8 cellular contexts compared by ENCODE assay signal in the genomic region with DNA sequence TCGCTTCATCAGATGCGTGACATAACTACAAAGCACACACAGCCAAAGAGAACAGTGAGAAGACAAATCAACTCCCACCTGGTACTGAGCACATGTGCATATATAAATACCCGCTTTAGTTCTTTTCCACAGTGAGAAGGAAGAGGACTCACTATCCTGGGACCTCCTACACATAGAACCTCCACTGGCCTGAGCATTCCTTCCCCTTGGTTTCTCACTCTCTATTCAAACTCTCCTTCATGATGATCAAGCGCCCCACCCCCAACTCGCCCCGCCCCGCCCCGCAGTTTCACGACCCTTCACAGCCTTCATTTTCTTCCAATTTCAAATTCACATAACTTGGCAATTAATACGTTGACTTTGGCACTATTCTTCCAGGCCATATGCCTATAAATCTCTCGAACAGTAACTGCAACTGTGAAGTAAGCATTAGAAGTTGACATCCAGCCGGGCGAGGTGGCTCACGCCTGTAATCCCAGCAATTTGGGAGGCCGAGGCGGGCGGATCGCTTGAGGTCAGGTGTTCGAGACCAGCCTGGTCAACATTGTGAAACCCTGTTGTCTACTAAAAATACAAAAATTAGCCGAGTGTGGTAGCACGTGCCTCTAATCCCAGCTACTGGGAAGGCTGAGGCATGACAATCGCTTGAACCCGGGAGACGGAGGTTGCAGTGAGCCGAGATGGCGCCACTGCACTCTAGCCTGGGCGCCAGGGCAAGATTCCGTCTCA. TPM values are rescaled to one million over a fixed set of nuclear protein-coding genes. Genes with fewer than 3 reads are reported as not detected.
DNase-seq lines count a peak whose midpoint lies in the region; ATAC-seq lines count a peak whose summit lies in the region.

No MANE protein-coding gene starts in this region.

- H3K9me3 ChIP-seq in Karpas-422 (ENCODE audit: low read length) (no peaks in the 10 kb centered on the region), mucosa of stomach (ENCODE audit: control insufficient read depth, low read length) (no peaks in the 10 kb centered on the region)

- H3K4me3 ChIP-seq in ACC112 (ENCODE audit: low read depth, low read length) (peak overlapping the region; percentile 90), Karpas-422 (ENCODE audit: low read length) (peak overlapping the region; percentile 99), mucosa of stomach (ENCODE audit: low read length) (peak overlapping the region; percentile 86)

- peaks cover 56% of the 10 kb centered on the region for H3K36me3 Mint-ChIP-seq in central memory CD8-positive, alpha-beta T cell (ENCODE audit: insufficient read depth)

- H3K4me2 ChIP-seq in Karpas-422 (ENCODE audit: low read depth, low read length, poor library complexity, severe bottlenecking), result peak overlapping the region; percentile 97

- H3K4me1 ChIP-seq in ACC112 (ENCODE audit: control insufficient read depth, insufficient read depth, low read length, unreplicated experiment), result peaks cover 19% of the 10 kb centered on the region
- peaks cover 19% of the 10 kb centered on the region for H3K4me1 ChIP-seq in Karpas-422 (ENCODE audit: low read length)
- peaks cover 11% of the 10 kb centered on the region for H3K4me1 ChIP-seq in mucosa of stomach (ENCODE audit: control insufficient read depth, insufficient read depth, low read length)

- no peaks in the 10 kb centered on the region for H3K9me3 Mint-ChIP-seq in central memory CD8-positive, alpha-beta T cell

- H2AFZ ChIP-seq in ACC112 (ENCODE audit: low read length, unreplicated experiment) (no peak overlapping the region), Karpas-422 (ENCODE audit: low read length) (no peak overlapping the region)

- H3K27ac ChIP-seq in ACC112 (ENCODE audit: low read depth, low read length) (peak overlapping the region; percentile 59; the same call in 1 of the 2 replicates), Karpas-422 (ENCODE audit: low read length) (peak overlapping the region; percentile 86)

- H4K20me1 ChIP-seq in Karpas-422 (ENCODE audit: insufficient read depth, low read depth, low read length), result peaks cover 35% of the 10 kb centered on the region

- peak overlapping the region; percentile 93 for H3K27ac Mint-ChIP-seq in central memory CD8-positive, alpha-beta T cell (ENCODE audit: low read depth)

- peaks cover 42% of the 10 kb centered on the region for H3K79me2 ChIP-seq in ACC112 (ENCODE audit: control insufficient read depth, insufficient read depth, low read length, unreplicated experiment)
- peaks cover 32% of the 10 kb centered on the region for H3K79me2 ChIP-seq in Karpas-422 (ENCODE audit: low read length)

- ATAC-seq in central memory CD8-positive, alpha-beta T cell (replicated peaks; ENCODE audit: extremely low read depth, poor library complexity, severe bottlenecking), result no peak
- no peak for ATAC-seq in HG02885 (IDR thresholded peaks at IDR 0.05; ENCODE audit: poor library complexity, unreplicated experiment)

- H3K9ac ChIP-seq in Karpas-422 (ENCODE audit: low read length) (peak overlapping the region; percentile 100), mucosa of stomach (ENCODE audit: low read length) (peak overlapping the region; percentile 83)

- peak overlapping the region; percentile 90 for H3K4me3 Mint-ChIP-seq in central memory CD8-positive, alpha-beta T cell

- H3K27me3 ChIP-seq in ACC112 (ENCODE audit: insufficient read depth, low read length) (no peaks in the 10 kb centered on the region), Karpas-422 (ENCODE audit: low read length) (no peaks in the 10 kb centered on the region), mucosa of stomach (ENCODE audit: control insufficient read depth, insufficient read depth, low read length) (no peaks in the 10 kb centered on the region)

- no peaks in the 10 kb centered on the region for H3K27me3 Mint-ChIP-seq in central memory CD8-positive, alpha-beta T cell

- H3K36me3 ChIP-seq in ACC112 (ENCODE audit: insufficient read depth, low read length), result peaks cover 39% of the 10 kb centered on the region
- peaks cover 44% of the 10 kb centered on the region for H3K36me3 ChIP-seq in Karpas-422 (ENCODE audit: insufficient read depth, low read length)
- H3K36me3 ChIP-seq in mucosa of stomach (ENCODE audit: control insufficient read depth, insufficient read depth, low read length), result peaks cover 22% of the 10 kb centered on the region

- no peaks in the 10 kb centered on the region for H3K9me2 ChIP-seq in Karpas-422 (replicated peaks; ENCODE audit: insufficient read depth, low read length)

- peaks cover 35% of the 10 kb centered on the region for H3K4me1 Mint-ChIP-seq in central memory CD8-positive, alpha-beta T cell

- peak; percentile 47 for DNase-seq in Karpas-422
- DNase-seq in central memory CD8-positive, alpha-beta T cell (ENCODE audit: low spot score in 2 of 2), result no peak
- DNase-seq in cerebellar nuclear complex (lab: John Stamatoyannopoulos, UW), result no peak
- no peak for DNase-seq in DMS79 (lab: John Stamatoyannopoulos, UW)
- DNase-seq in NCI-H1105 treated with DMSO at 0.1 percent for 48 hours (lab: John Stamatoyannopoulos, UW), result no peak

RNA-seq across cellular contexts. Expression of gene RPS17, which starts 1.1 kb away (rescaled TPM):
- 5,063 and 5,133 TPM in 2 replicates for total RNA-seq in Karpas-422 (2014; rRNA removed; shearing (Covaris generic); ENCODE audit: low replicate concordance)
